In genomic region chr6:15032015-15032414, GRCh38 we compare ENCODE assay signal across 28 cellular contexts.
"Had no signal": no experiment of that assay in that cellular context is flagged by ENCODE, and none has a peak within 500 bp of the region (broad histone marks: within the 10 kb centered on the region; RNA-seq: fewer than 3 reads in every experiment).

No MANE protein-coding gene starts in this region.

- H2AFZ ChIP-seq: hepatocyte had no signal

- H3K27me3 ChIP-seq: esophagus muscularis mucosa, foreskin keratinocyte, gastroesophageal sphincter, heart left ventricle, hepatocyte, right atrium auricular region, testis, tibial nerve, upper lobe of left lung had no signal

- H3K4me1 ChIP-seq: foreskin keratinocyte, prostate gland, right atrium auricular region, testis had no signal

- ATAC-seq: foreskin keratinocyte; gastroesophageal sphincter; heart left ventricle; left lobe of liver; mucosa of descending colon; naive thymus-derived CD4-positive, alpha-beta T cell; sciatic nerve; stimulated activated naive B cell treated with anti-CD40 and anti-IgM and Interleukin-4, amounts not matched to agents 10 μg/mL and 1 μg/mL and 100 μg/mL, for 72 hours had no signal

- H3K9me3 ChIP-seq: esophagus muscularis mucosa, gastroesophageal sphincter, mucosa of descending colon, prostate gland, testis, tibial nerve, upper lobe of left lung had no signal

- H3K27me3 Mint-ChIP-seq: naive thymus-derived CD4-positive, alpha-beta T cell; stimulated activated naive B cell treated with anti-CD40 and anti-IgM and Interleukin-4, amounts not matched to agents 10 μg/mL and 1 μg/mL and 100 μg/mL, for 72 hours had no signal

- H3K36me3 ChIP-seq: esophagus muscularis mucosa, gastroesophageal sphincter, heart left ventricle, prostate gland, right atrium auricular region, tibial nerve, upper lobe of left lung had no signal

- H3K27ac Mint-ChIP-seq: mesothelial cell of epicardium; naive thymus-derived CD4-positive, alpha-beta T cell; stimulated activated naive B cell treated with anti-CD40 and anti-IgM and Interleukin-4, amounts not matched to agents 10 μg/mL and 1 μg/mL and 100 μg/mL, for 72 hours had no signal

- H3K79me2 ChIP-seq: hepatocyte had no signal

- H3K4me2 ChIP-seq: hepatocyte had no signal

- H3K4me3 ChIP-seq: coronary artery, esophagus muscularis mucosa, gastroesophageal sphincter, heart left ventricle, hepatocyte, mucosa of descending colon, prostate gland, right atrium auricular region, testis, tibial nerve, upper lobe of left lung had no signal

- DNase-seq: dermis blood vessel endothelial cell; effector memory CD4-positive, alpha-beta T cell; foreskin keratinocyte; heart left ventricle; kidney; mesenchymal stem cell; mucosa of descending colon; nucleus accumbens; stimulated activated CD4-positive, alpha-beta T cell treated with anti-CD3 and anti-CD28 coated beads, Interleukin-2, amount 100 ng/mL, for 24 hours; stimulated activated CD4-positive, alpha-beta T cell treated with anti-CD3 and anti-CD28 coated beads, Interleukin-4, amount 100 ng/mL, for 24 hours; stimulated activated naive B cell treated with anti-CD40 and anti-IgM and Interleukin-4, amounts not matched to agents 10 μg/mL and 1 μg/mL and 100 μg/mL, for 72 hours; substantia nigra; testis; upper lobe of left lung had no signal

- H3K36me3 Mint-ChIP-seq: stimulated activated naive B cell treated with anti-CD40 and anti-IgM and Interleukin-4, amounts not matched to agents 10 μg/mL and 1 μg/mL and 100 μg/mL, for 72 hours had no signal

- FAIRE-seq: endothelial cell of umbilical vein, kidney, urothelium cell line had no signal

- H3K27ac ChIP-seq: coronary artery, esophagus muscularis mucosa, foreskin keratinocyte, gastroesophageal sphincter, heart left ventricle, hepatocyte, prostate gland, right atrium auricular region, testis, tibial nerve, upper lobe of left lung had no signal

- H3K4me3 Mint-ChIP-seq: mesothelial cell of epicardium; nephron; stimulated activated naive B cell treated with anti-CD40 and anti-IgM and Interleukin-4, amounts not matched to agents 10 μg/mL and 1 μg/mL and 100 μg/mL, for 72 hours had no signal
